In genomic region chr1:23558140-23558871, GRCh38 we compare ENCODE assay signal across 8 cellular contexts. TPM values are rescaled to one million over a fixed set of nuclear protein-coding genes. Genes with fewer than 3 reads are reported as not detected.
DNase-seq lines count a peak whose midpoint lies in the region; ATAC-seq and TF ChIP-seq lines count a peak whose summit lies in the region.

No MANE protein-coding gene starts in this region.

- no peak overlapping the region for H3K4me3 ChIP-seq in NB4 (ENCODE audit: low read depth, low read length)
- peak overlapping the region; percentile 81 to 91 (median 87) for H3K4me3 ChIP-seq in esophagus muscularis mucosa

- 9% methylated on average over 10 of the region's 34 CpGs for WGBS in esophagus muscularis mucosa

- H3K27ac ChIP-seq in esophagus muscularis mucosa (replicated peaks in 1 of 4), result peak overlapping the region; percentile 94 to 97 (median 96)

- peak overlapping the region; percentile 100 for H3K27ac Mint-ChIP-seq in nephron progenitor cell

- H3K36me3 Mint-ChIP-seq in nephron progenitor cell (ENCODE audit: low read depth), result peaks cover 20% of the 10 kb centered on the region

- no peaks in the 10 kb centered on the region for H3K27me3 Mint-ChIP-seq in nephron progenitor cell (ENCODE audit: low read depth, poor library complexity)

- DNase-seq in EH (ENCODE audit: low read depth) (peak; percentile 65), NB4 (ENCODE audit: low read depth) (peak; percentile 57), esophagus muscularis mucosa (ENCODE audit: extremely low spot score) (no peak), nephron progenitor cell (peak; percentile 43), Ammon's horn (ENCODE audit: low spot score) (no peak), MV-4-11 (lab: John Stamatoyannopoulos, UW) (no peak)
- DNase-seq in activated CD4-positive, alpha-beta T cell treated with anti-CD3 and anti-CD28 coated beads, Interleukin-2, amount 50 U/mL, for 1 hour, result peak; percentile 24

- no peak for TF ChIP-seq EP300 in esophagus muscularis mucosa (IDR thresholded peaks at IDR 0.05)

- intact Hi-C loops in esophagus muscularis mucosa (cut with DNase I), result no loop called here

- no peak for TF ChIP-seq CTCF in NB4 (IDR thresholded peaks at IDR 0.05; ENCODE audit: low read depth, low read length)
- no peak for TF ChIP-seq CTCF in esophagus muscularis mucosa (IDR thresholded peaks at IDR 0.05)
- TF ChIP-seq CTCF in nephron progenitor cell (IDR thresholded peaks at IDR 0.05), result no peak

- H3K9me3 Mint-ChIP-seq in nephron progenitor cell, result no peaks in the 10 kb centered on the region

- H3K4me1 Mint-ChIP-seq in nephron progenitor cell, result peaks cover 82% of the 10 kb centered on the region

- no peaks in the 10 kb centered on the region for H3K27me3 ChIP-seq in esophagus muscularis mucosa

- ATAC-seq in GM21737 (IDR thresholded peaks at IDR 0.05; ENCODE audit: unreplicated experiment), result no peak

- no peaks in the 10 kb centered on the region for H3K9me3 ChIP-seq in esophagus muscularis mucosa

- H3K36me3 ChIP-seq in esophagus muscularis mucosa, result peaks cover 0 to 26% (median 2%) of the 10 kb centered on the region in 4 donors

- TF ChIP-seq POLR2A in NB4 (IDR thresholded peaks at IDR 0.05; ENCODE audit: extremely low read depth, insufficient read length), result no peak
- TF ChIP-seq POLR2A in esophagus muscularis mucosa (IDR thresholded peaks at IDR 0.05; ENCODE audit: low read depth), result no peak

- H3K4me1 ChIP-seq in esophagus muscularis mucosa, result peaks cover 53 to 89% (median 79%) of the 10 kb centered on the region in 4 donors

- peak overlapping the region; percentile 97 for H3K4me3 Mint-ChIP-seq in nephron progenitor cell

RNA-seq across cellular contexts. Expression of gene ID3, which starts 1.0 kb away (rescaled TPM):
- total RNA-seq in esophagus muscularis mucosa, result 100 to 1,000 TPM in 3 of 4 donors, 10 to 100 TPM in 1; 75.2 to 352 (median 274) TPM

RNA-seq across cellular contexts. Expression of gene E2F2, which starts 27.3 kb away (rescaled TPM):
- total RNA-seq in esophagus muscularis mucosa, result under 1 TPM in 3 of 4 donors, not detected in 1; 0.11 to 0.26 (median 0.17) TPM

Comparison
In these comparisons a context has a peak if more than half of its experiments do, and no peak if none do; other contexts are left out.
1. DNase-seq: peak in EH (single experiment), NB4 (single experiment), activated CD4-positive, alpha-beta T cell treated with anti-CD3 and anti-CD28 coated beads, Interleukin-2, amount 50 U/mL, for 1 hour (single experiment) and nephron progenitor cell (single experiment); none in esophagus muscularis mucosa (single experiment), Ammon's horn (single experiment) and MV-4-11 (single experiment).